Comparison of ENCODE assay signal across 7 cellular contexts in the genomic region with DNA sequence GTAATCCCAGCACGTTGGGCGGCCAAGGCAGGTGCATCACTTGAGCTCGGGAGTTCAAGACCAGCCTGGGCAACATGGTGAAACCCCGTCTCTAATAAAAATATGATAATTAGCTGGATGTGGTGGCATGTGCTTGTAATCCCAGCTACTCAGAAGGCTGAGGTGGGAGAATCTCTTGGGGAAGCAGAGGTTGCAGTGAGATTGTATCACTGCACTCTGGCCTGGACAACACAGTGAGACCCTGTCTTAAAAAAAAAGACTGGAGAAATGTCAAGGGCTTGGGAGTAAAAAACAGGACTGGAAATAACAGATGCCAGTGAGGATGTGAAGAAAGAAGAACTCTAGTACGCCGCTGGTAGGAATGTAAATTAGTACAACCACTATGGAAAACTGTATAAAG.
"Had no signal": no experiment of that assay in that cellular context is flagged by ENCODE, and none has a peak within 500 bp of the region (broad histone marks: within the 10 kb centered on the region; RNA-seq: fewer than 3 reads in every experiment).

No MANE protein-coding gene starts in this region.

- H3K27ac ChIP-seq: HL-60, KMS-11 had no signal

- H3K9ac ChIP-seq: KMS-11 had no signal

- ATAC-seq: HepG2 had no signal

- H3K4me2 ChIP-seq: KMS-11 had no signal

- DNase-seq: IMR-90, KBM-7, KG1 had no signal

- FAIRE-seq: HepG2, HTR-8/SVneo had no signal
